9 cellular contexts compared by ENCODE assay signal in genomic region chr19:35346193-35347052, GRCh38. TPM values are rescaled to one million over a fixed set of nuclear protein-coding genes. Genes with fewer than 3 reads are reported as not detected.
DNase-seq lines count a peak whose midpoint lies in the region; ATAC-seq, FAIRE-seq and TF ChIP-seq lines count a peak whose summit lies in the region.
"Had no signal": no experiment of that assay in that cellular context is flagged by ENCODE, and none has a peak within 500 bp of the region (broad histone marks: within the 10 kb centered on the region; RNA-seq: fewer than 3 reads in every experiment).

No MANE protein-coding gene starts in this region.

- H4K20me1 ChIP-seq in K562 (replicated peaks; ENCODE audit: control insufficient read depth, insufficient read depth, low read length): no peaks in the 10 kb centered on the region

- ATAC-seq in GM18502 (IDR thresholded peaks at IDR 0.05; ENCODE audit: poor library complexity, unreplicated experiment) (peak; percentile 33), K562 (no peak), GM21515 (IDR thresholded peaks at IDR 0.05; ENCODE audit: unreplicated experiment) (no peak), GM21528 (IDR thresholded peaks at IDR 0.05; ENCODE audit: low FRiP score, unreplicated experiment) (no peak), HG03520 (IDR thresholded peaks at IDR 0.05; ENCODE audit: unreplicated experiment) (no peak)

- 0 out of 4 replicates have a peak overlapping the region, but pooled peaks of 1 of the 2 experiments have one; percentile 27 for H3K9ac ChIP-seq in K562 (ENCODE audit: insufficient read depth in 1 of 2, low read depth in 2 of 2, low read length in 2 of 2)

- no TSS peak for BruUV-seq in K562 (replicated peaks; lab: Mats Ljungman, UMichigan)

- H3K79me2 ChIP-seq in K562 (ENCODE audit: control insufficient read depth, insufficient read depth, low read length): no peaks in the 10 kb centered on the region

- no peaks in the 10 kb centered on the region for H3K9me1 ChIP-seq in K562 (ENCODE audit: control insufficient read depth, insufficient read depth, low read length)

- no peak for TF ChIP-seq CTCF in K562 (IDR thresholded peaks at IDR 0.05 in 2 of 3, conservative IDR thresholded peaks at IDR 0.05 in 1 of 3; ENCODE audit: insufficient read depth in 2 of 3, low read depth in 1 of 3, low read length in 3 of 3)

- 0 out of 5 replicates have a peak, but pooled peaks cover 0 to 3% of the 10 kb centered on the region in 2 experiments for H3K27me3 ChIP-seq in K562 (ENCODE audit: control insufficient read depth in 2 of 2, insufficient read depth in 2 of 2, low read length in 2 of 2)

- H3K4me2 ChIP-seq in K562 (ENCODE audit: insufficient read depth, low read length): no peak overlapping the region

- no peak overlapping the region; the same call in 1 of the 2 replicates for H2AFZ ChIP-seq in K562 (ENCODE audit: low read depth, low read length)

- DNase-seq in T-helper 22 cell (ENCODE audit: low read depth): peak; percentile 70
- peak in 3 of 4 experiments; percentile 12 to 26 (median 22) for DNase-seq in K562 (ENCODE audit: extremely low read depth in 1 of 4, low spot score in 3 of 4)
- peak; percentile 59 to 73 for DNase-seq in stimulated activated CD4-positive, alpha-beta T cell treated with anti-CD3 and anti-CD28 coated beads, Interleukin-4, amount 100 ng/mL, for 4 hours
- no peak for DNase-seq in AG08396 (ENCODE audit: low spot score)

- H3K4me3 ChIP-seq in K562: no peak overlapping the region
- H3K4me3 ChIP-seq: thoracic aorta had no signal

- in situ Hi-C loops in K562 (cut with MboI): no loop called here

- intact Hi-C loops in K562 (cut with micrococcal nuclease): no loop called here

- H3K9me3 ChIP-seq in K562 (replicated peaks; ENCODE audit: control insufficient read depth, insufficient read depth, low read depth, low read length): no peaks in the 10 kb centered on the region
- H3K9me3 ChIP-seq: thoracic aorta had no signal

- 27% methylated on average over 18 of the region's 28 CpGs for WGBS in K562 (ENCODE audit: insufficient coverage, low coverage, missing lambda C conversion rate)

- H3K4me1 ChIP-seq in K562 (replicated peaks in 1 of 2; ENCODE audit: control insufficient read depth in 2 of 2, insufficient read depth in 2 of 2, low read length in 2 of 2): peaks cover 7 to 32% of the 10 kb centered on the region in 2 experiments; a peak in 3 of 5 replicates

- CTCF ChIA-PET in K562 (lab: Yijun Ruan, JAX; ENCODE audit: low intra/inter-chr PET ratio): no interaction called here

- no peak for FAIRE-seq in K562 (lab: Jason Lieb, UNC)

- TF ChIP-seq RAD21 in K562 (CRISPR knock-in tag; conservative IDR thresholded peaks at IDR 0.05 in 1 of 2, IDR thresholded peaks at IDR 0.05 in 1 of 2): no peak

- no peaks in the 10 kb centered on the region for H3K36me3 ChIP-seq in K562 (ENCODE audit: control insufficient read depth, insufficient read depth, low read length)
- H3K36me3 ChIP-seq: thoracic aorta had no signal

- no peak for TF ChIP-seq POLR2A in K562 (conservative IDR thresholded peaks at IDR 0.05)

- TF ChIP-seq EP300 in K562 (IDR thresholded peaks at IDR 0.05; ENCODE audit: low read length): no peak

- H3K27ac ChIP-seq in K562 (ENCODE audit: extremely low read depth, low read depth, low read length): no peak overlapping the region
- H3K27ac ChIP-seq: thoracic aorta had no signal

- POLR2A ChIA-PET in K562 (lab: Yijun Ruan, JAX): no interaction called here

RNA-seq across cellular contexts. Expression of gene FFAR1, which starts 1.3 kb away (rescaled TPM):
- 0.28 TPM in 1 of 2 replicates, not detected in the other for total RNA-seq in K562 (2011; cell fraction: chromatin; rRNA removed; ENCODE audit: low replicate concordance)
- total RNA-seq in K562 (2011; cell fraction: nucleolus; rRNA removed): 0.13 and 0.17 TPM in 2 replicates
- total RNA-seq in K562 (2011; cell fraction: nucleoplasm; rRNA removed): not detected in 2 replicates
- total RNA-seq in K562 (2014; rRNA removed): not detected in 2 replicates
- not detected in 2 replicates for total RNA-seq in K562 (2014; rRNA removed; fragmentation: Illumina TruSeq; extraction: Trizol)
- total RNA-seq in K562 (2015; rRNA removed; fragmentation: Illumina TruSeq; extraction: Trizol): not detected in 2 replicates
- not detected in 2 replicates for total RNA-seq in K562 (2021)
- not detected in 2 replicates for polyA plus RNA-seq in K562 (2011; rRNA removed)
- not detected in 2 replicates for polyA plus RNA-seq in K562 (2011; cell fraction: cytosol; rRNA removed)
- 0.06 TPM in 1 of 2 replicates, not detected in the other for polyA plus RNA-seq in K562 (2011; cell fraction: nucleus; rRNA removed)
- polyA plus RNA-seq in K562 (2012): not detected in 2 replicates
- not detected in 2 replicates for polyA plus RNA-seq in K562 (2014; fragmentation: Illumina TruSeq; extraction: Trizol)
- not detected for polyA plus RNA-seq in K562 (2014; fragmentation: Nextera tagmentation; extraction: Ambion mirVana)
- not detected in 2 replicates for polyA plus RNA-seq in K562 (2014; rRNA removed)
- polyA minus RNA-seq in K562 (2011; rRNA and poly(A)+ RNA removed): not detected in 2 replicates
- not detected in 2 replicates for polyA minus RNA-seq in K562 (2011; cell fraction: cytosol; rRNA and poly(A)+ RNA removed)
- not detected in 2 replicates for polyA minus RNA-seq in K562 (2011; cell fraction: nucleus; rRNA and poly(A)+ RNA removed)
- total RNA-seq: thoracic aorta had no signal

RNA-seq across cellular contexts. Expression of gene FFAR3, which starts 11.8 kb away (rescaled TPM):
- not detected in 2 replicates for total RNA-seq in K562 (2011; cell fraction: chromatin; rRNA removed; ENCODE audit: low replicate concordance)
- total RNA-seq in K562 (2011; cell fraction: nucleolus; rRNA removed): not detected in 2 replicates
- total RNA-seq in K562 (2011; cell fraction: nucleoplasm; rRNA removed): not detected in 2 replicates
- not detected in 2 replicates for total RNA-seq in K562 (2014; rRNA removed)
- not detected in 2 replicates for total RNA-seq in K562 (2014; rRNA removed; fragmentation: Illumina TruSeq; extraction: Trizol)
- total RNA-seq in K562 (2015; rRNA removed; fragmentation: Illumina TruSeq; extraction: Trizol): not detected in 2 replicates
- total RNA-seq in K562 (2021): not detected in 2 replicates
- not detected in 2 replicates for polyA plus RNA-seq in K562 (2011; rRNA removed)
- polyA plus RNA-seq in K562 (2011; cell fraction: cytosol; rRNA removed): not detected in 2 replicates
- not detected in 2 replicates for polyA plus RNA-seq in K562 (2011; cell fraction: nucleus; rRNA removed)
- not detected in 2 replicates for polyA plus RNA-seq in K562 (2012)
- polyA plus RNA-seq in K562 (2014; fragmentation: Illumina TruSeq; extraction: Trizol): not detected in 2 replicates
- not detected for polyA plus RNA-seq in K562 (2014; fragmentation: Nextera tagmentation; extraction: Ambion mirVana)
- not detected in 2 replicates for polyA plus RNA-seq in K562 (2014; rRNA removed)
- not detected in 2 replicates for polyA minus RNA-seq in K562 (2011; rRNA and poly(A)+ RNA removed)
- not detected in 2 replicates for polyA minus RNA-seq in K562 (2011; cell fraction: cytosol; rRNA and poly(A)+ RNA removed)
- not detected in 2 replicates for polyA minus RNA-seq in K562 (2011; cell fraction: nucleus; rRNA and poly(A)+ RNA removed)
- total RNA-seq: thoracic aorta had no signal

RNA-seq across cellular contexts. Expression of gene CD22, which starts 17.4 kb away (rescaled TPM):
- total RNA-seq in K562 (2011; cell fraction: chromatin; rRNA removed; ENCODE audit: low replicate concordance): 29.7 and 39.0 TPM in 2 replicates
- 22.1 and 24.3 TPM in 2 replicates for total RNA-seq in K562 (2011; cell fraction: nucleolus; rRNA removed)
- total RNA-seq in K562 (2011; cell fraction: nucleoplasm; rRNA removed): 23.2 and 26.7 TPM in 2 replicates
- total RNA-seq in K562 (2014; rRNA removed) (5.0 and 5.3 TPM in 2 replicates), K562 (2014; rRNA removed; fragmentation: Illumina TruSeq; extraction: Trizol) (2.3 and 2.4 TPM in 2 replicates), K562 (2015; rRNA removed; fragmentation: Illumina TruSeq; extraction: Trizol) (1.7 and 2.1 TPM in 2 replicates), K562 (2021) (3.5 and 5.9 TPM in 2 replicates)
- polyA plus RNA-seq in K562 (2011; rRNA removed) (2.4 and 4.2 TPM in 2 replicates), K562 (2014; fragmentation: Illumina TruSeq; extraction: Trizol) (3.7 and 4.1 TPM in 2 replicates), K562 (2014; fragmentation: Nextera tagmentation; extraction: Ambion mirVana) (under 1 TPM; 0.29 to 0.84 TPM), K562 (2014; rRNA removed) (4.1 and 6.2 TPM in 2 replicates)
- polyA plus RNA-seq in K562 (2011; cell fraction: cytosol; rRNA removed): 2.3 and 3.4 TPM in 2 replicates
- 5.1 and 17.6 TPM in 2 replicates for polyA plus RNA-seq in K562 (2011; cell fraction: nucleus; rRNA removed)
- 3.0 and 4.6 TPM in 2 replicates for polyA plus RNA-seq in K562 (2012)
- 1.4 and 6.6 TPM in 2 replicates for polyA minus RNA-seq in K562 (2011; rRNA and poly(A)+ RNA removed)
- polyA minus RNA-seq in K562 (2011; cell fraction: cytosol; rRNA and poly(A)+ RNA removed): 3.2 TPM in 1 of 2 replicates, not detected in the other
- polyA minus RNA-seq in K562 (2011; cell fraction: nucleus; rRNA and poly(A)+ RNA removed): 1.6 and 3.8 TPM in 2 replicates

RNA-seq across cellular contexts. Expression of gene GPR42, which starts 24.4 kb away (rescaled TPM):
- not detected in 2 replicates for total RNA-seq in K562 (2011; cell fraction: chromatin; rRNA removed; ENCODE audit: low replicate concordance)
- not detected in 2 replicates for total RNA-seq in K562 (2011; cell fraction: nucleolus; rRNA removed)
- total RNA-seq in K562 (2011; cell fraction: nucleoplasm; rRNA removed): not detected in 2 replicates
- total RNA-seq in K562 (2014; rRNA removed) (not detected in 2 replicates), K562 (2014; rRNA removed; fragmentation: Illumina TruSeq; extraction: Trizol) (not detected in 2 replicates), K562 (2015; rRNA removed; fragmentation: Illumina TruSeq; extraction: Trizol) (not detected in 2 replicates), K562 (2021) (not detected in 2 replicates)
- polyA plus RNA-seq in K562 (2011; rRNA removed) (not detected in 2 replicates), K562 (2014; fragmentation: Illumina TruSeq; extraction: Trizol) (not detected in 2 replicates), K562 (2014; fragmentation: Nextera tagmentation; extraction: Ambion mirVana) (not detected), K562 (2014; rRNA removed) (not detected in 2 replicates)
- polyA plus RNA-seq in K562 (2011; cell fraction: cytosol; rRNA removed): not detected in 2 replicates
- polyA plus RNA-seq in K562 (2011; cell fraction: nucleus; rRNA removed): not detected in 2 replicates
- 0.10 TPM in 1 of 2 replicates, not detected in the other for polyA plus RNA-seq in K562 (2012)
- not detected in 2 replicates for polyA minus RNA-seq in K562 (2011; rRNA and poly(A)+ RNA removed)
- not detected in 2 replicates for polyA minus RNA-seq in K562 (2011; cell fraction: cytosol; rRNA and poly(A)+ RNA removed)
- not detected in 2 replicates for polyA minus RNA-seq in K562 (2011; cell fraction: nucleus; rRNA and poly(A)+ RNA removed)
- total RNA-seq: thoracic aorta had no signal

RNA-seq across cellular contexts. Expression of gene MAG, which starts 54.5 kb away (rescaled TPM):
- total RNA-seq in K562 (2011; cell fraction: chromatin; rRNA removed; ENCODE audit: low replicate concordance): 9.6 and 21.9 TPM in 2 replicates
- total RNA-seq in K562 (2011; cell fraction: nucleolus; rRNA removed): 25.2 and 25.7 TPM in 2 replicates
- total RNA-seq in K562 (2011; cell fraction: nucleoplasm; rRNA removed): 12.0 and 17.2 TPM in 2 replicates
- total RNA-seq in K562 (2014; rRNA removed) (6.3 and 9.0 TPM in 2 replicates), K562 (2014; rRNA removed; fragmentation: Illumina TruSeq; extraction: Trizol) (0.67 and 1.1 TPM in 2 replicates), K562 (2015; rRNA removed; fragmentation: Illumina TruSeq; extraction: Trizol) (2.8 and 4.6 TPM in 2 replicates), K562 (2021) (6.4 and 7.7 TPM in 2 replicates)
- polyA plus RNA-seq in K562 (2011; rRNA removed) (1.4 and 1.6 TPM in 2 replicates), K562 (2014; fragmentation: Illumina TruSeq; extraction: Trizol) (0.61 and 3.3 TPM in 2 replicates), K562 (2014; fragmentation: Nextera tagmentation; extraction: Ambion mirVana) (under 1 TPM; 0.11 to 0.39 TPM), K562 (2014; rRNA removed) (2.9 and 10.0 TPM in 2 replicates)
- polyA plus RNA-seq in K562 (2011; cell fraction: cytosol; rRNA removed): 1.6 and 6.7 TPM in 2 replicates
- 1.9 and 8.2 TPM in 2 replicates for polyA plus RNA-seq in K562 (2011; cell fraction: nucleus; rRNA removed)
- polyA plus RNA-seq in K562 (2012): 2.3 and 5.2 TPM in 2 replicates
- 1.4 TPM in 1 of 2 replicates, not detected in the other for polyA minus RNA-seq in K562 (2011; rRNA and poly(A)+ RNA removed)
- 3.0 and 8.6 TPM in 2 replicates for polyA minus RNA-seq in K562 (2011; cell fraction: cytosol; rRNA and poly(A)+ RNA removed)
- polyA minus RNA-seq in K562 (2011; cell fraction: nucleus; rRNA and poly(A)+ RNA removed): 3.8 and 6.6 TPM in 2 replicates
